Comparison of ENCODE assay signal across 12 cellular contexts in the genomic region with DNA sequence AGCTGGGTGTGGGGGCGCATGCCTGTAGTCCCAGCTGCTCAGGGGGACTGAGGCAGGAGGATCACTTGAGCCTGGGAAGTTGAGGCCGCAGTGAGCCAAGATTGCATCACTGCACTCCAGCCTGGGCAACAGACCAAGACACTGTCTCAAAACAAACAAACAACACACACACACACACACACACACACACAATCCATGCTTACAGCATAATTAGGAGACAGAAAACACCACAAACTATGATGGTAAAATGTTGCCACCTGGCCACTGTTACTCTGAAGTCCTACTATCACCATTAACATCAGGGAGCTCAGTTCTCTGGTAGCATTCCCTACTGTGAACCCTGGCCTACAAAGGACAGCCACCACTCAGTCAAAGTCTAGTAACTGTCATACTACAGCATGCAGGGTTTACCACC. TPM values are rescaled to one million over a fixed set of nuclear protein-coding genes. Genes with fewer than 3 reads are reported as not detected.
DNase-seq lines count a peak whose midpoint lies in the region; ATAC-seq, FAIRE-seq and TF ChIP-seq lines count a peak whose summit lies in the region.
"Had no signal": no experiment of that assay in that cellular context is flagged by ENCODE, and none has a peak within 500 bp of the region (broad histone marks: within the 10 kb centered on the region; RNA-seq: fewer than 3 reads in every experiment).

No MANE protein-coding gene starts in this region.

- FAIRE-seq in frontal cortex (lab: Jason Lieb, UNC), result no peak

- 25% methylated on average over 2 of the region's 2 CpGs for WGBS in right lobe of liver (ENCODE audit: insufficient coverage, low coverage, low lambda C conversion rate, missing lambda C conversion rate)

- peak overlapping the region; percentile 54 for H3K27ac ChIP-seq in cingulate gyrus (ENCODE audit: low read depth, low read length)
- no peak overlapping the region for H3K27ac ChIP-seq in right lobe of liver
- H3K27ac ChIP-seq in upper lobe of right lung, result peak overlapping the region; percentile 47

- H3K27me3 ChIP-seq in right lobe of liver (no peaks in the 10 kb centered on the region), upper lobe of right lung (no peaks in the 10 kb centered on the region)
- H3K27me3 ChIP-seq: spleen had no signal

- no peaks in the 10 kb centered on the region for H3K9me3 ChIP-seq in right lobe of liver
- H3K9me3 ChIP-seq in upper lobe of right lung, result no peaks in the 10 kb centered on the region
- H3K9me3 ChIP-seq: spleen had no signal

- ATAC-seq in right lobe of liver (peak; percentile 90 to 98 (median 94)), upper lobe of right lung (peak; percentile 77)

- no peaks in the 10 kb centered on the region for H3K4me1 ChIP-seq in right lobe of liver
- peaks cover 15% of the 10 kb centered on the region for H3K4me1 ChIP-seq in upper lobe of right lung

- DNase-seq in NCI-H2171 treated with DMSO at 0.1 percent for 48 hours (lab: John Stamatoyannopoulos, UW) (peak; percentile 35), NCI-H2171 (lab: John Stamatoyannopoulos, UW) (no peak), right lobe of liver (peak; percentile 59 to 84 (median 80)), upper lobe of right lung (peak; percentile 80), NOMO-1 (lab: John Stamatoyannopoulos, UW; ENCODE audit: unreplicated experiment in 2 of 2) (no peak), frontal cortex (ENCODE audit: low spot score in 2 of 2) (no peak), NCI-H226 (no peak)
- DNase-seq: activated CD4-positive, alpha-beta T cell treated with anti-CD3 and anti-CD28 coated beads, Interleukin-2, amount 50 U/mL, for 1 hour; KBM-7; spleen had no signal

- H3K4me3 ChIP-seq in right lobe of liver, result no peak overlapping the region
- no peak overlapping the region for H3K4me3 ChIP-seq in upper lobe of right lung
- H3K4me3 ChIP-seq: spleen had no signal

- H3K36me3 ChIP-seq in right lobe of liver (peaks cover 0 to 13% (median 3%) of the 10 kb centered on the region in 4 donors), upper lobe of right lung (peaks cover 10% of the 10 kb centered on the region)

- no peak for TF ChIP-seq CTCF in right lobe of liver (IDR thresholded peaks at IDR 0.05)
- TF ChIP-seq CTCF in upper lobe of right lung (IDR thresholded peaks at IDR 0.05), result no peak

- no peak for TF ChIP-seq POLR2A in right lobe of liver (IDR thresholded peaks at IDR 0.05)

- intact Hi-C loops in right lobe of liver (cut with DNase I) (no loop called here), upper lobe of right lung (cut with DNase I) (no loop called here)

RNA-seq across cellular contexts. Expression of gene DNPEP, which starts 18.3 kb away (rescaled TPM):
- 10 to 100 TPM; 37.1 to 60.2 (median 47.0) TPM for total RNA-seq in right lobe of liver
- total RNA-seq in upper lobe of right lung, result 69.9 TPM
- 13.9 TPM for total RNA-seq in frontal cortex

RNA-seq across cellular contexts. Expression of gene RESP18, which starts 36.9 kb away (rescaled TPM):
- total RNA-seq in right lobe of liver (not detected), upper lobe of right lung (not detected), frontal cortex (0.82 TPM)
- total RNA-seq: subcutaneous adipose tissue had no signal

RNA-seq across cellular contexts. Expression of gene DES, which starts 48.7 kb away (rescaled TPM):
- total RNA-seq in right lobe of liver, result 10 to 100 TPM in 1 of 6 experiments, 1 to 10 TPM in 5; 1.2 to 25.6 (median 2.5) TPM
- total RNA-seq in upper lobe of right lung, result 59.4 TPM
- 0.41 TPM for total RNA-seq in frontal cortex

Comparison
In these comparisons a context has a peak if more than half of its experiments do, and no peak if none do; other contexts are left out.
1. DNase-seq: peak in NCI-H2171 treated with DMSO at 0.1 percent for 48 hours (single experiment), right lobe of liver (3 of 3) and upper lobe of right lung (single experiment); none in NCI-H2171 (single experiment), NOMO-1 (0 of 2), frontal cortex (0 of 2) and NCI-H226 (single experiment).
2. H3K27ac ChIP-seq: peak in cingulate gyrus (single experiment) and upper lobe of right lung (single experiment); none in right lobe of liver (0 of 3).